Comparison of ENCODE assay signal across 1 cellular context in genomic region chr1:27830621-27831424, GRCh38.
A peak's percentile ranks its signal among the peaks of the same experiment; 100 is the strongest.
TF ChIP-seq lines count a peak whose summit lies in the region.

PPP1R8 (plus strand) TSS chr1:27830782; CDS start chr1:27830836, 54 bp downstream.

TF ChIP-seq in HEK293, 187 proteins besides CTCF, POLR2A, EP300 and RAD21 (continued from another document):
- no peak for TF ChIP-seq ZNF132 (tag by site-specific recombination; IDR thresholded peaks at IDR 0.05; ENCODE audit: borderline replicate concordance)
- TF ChIP-seq EGR2 (tag by site-specific recombination; IDR thresholded peaks at IDR 0.05; ENCODE audit: low read depth) = 0 out of 2 replicates have a peak, but pooled peaks have one; percentile 7
- TF ChIP-seq SALL2 (tag by site-specific recombination; IDR thresholded peaks at IDR 0.05; ENCODE audit: borderline replicate concordance) = no peak
- peak; percentile 49; the same call in 1 of the 2 replicates for TF ChIP-seq KLF9 (tag by site-specific recombination; IDR thresholded peaks at IDR 0.05; ENCODE audit: low read depth)
- TF ChIP-seq ZNF335 (tag by site-specific recombination; conservative IDR thresholded peaks at IDR 0.05) = peak; percentile 85
- peak; percentile 41; the same call in 1 of the 2 replicates for TF ChIP-seq KLF17 (tag by site-specific recombination; IDR thresholded peaks at IDR 0.05)
- peak; percentile 88 for TF ChIP-seq YY2 (tag by site-specific recombination; IDR thresholded peaks at IDR 0.05)
- TF ChIP-seq HOXD13 (CRISPR knock-in tag; IDR thresholded peaks at IDR 0.05; ENCODE audit: borderline replicate concordance) = no peak
- peak; percentile 55; the same call in 1 of the 2 replicates for TF ChIP-seq ZXDB (tag by site-specific recombination; IDR thresholded peaks at IDR 0.05)
- TF ChIP-seq INSM2 (tag by site-specific recombination; IDR thresholded peaks at IDR 0.05) = 0 out of 2 replicates have a peak, but pooled peaks have one; percentile 7
- peak; percentile 41; the same call in 1 of the 2 replicates for TF ChIP-seq PATZ1 (tag by site-specific recombination; IDR thresholded peaks at IDR 0.05)
- TF ChIP-seq MEIS1 (CRISPR knock-in tag; IDR thresholded peaks at IDR 0.05; ENCODE audit: borderline replicate concordance) = no peak
- TF ChIP-seq RBAK (tag by site-specific recombination; IDR thresholded peaks at IDR 0.05) = no peak
- 0 out of 2 replicates have a peak, but pooled peaks have one; percentile 38 for TF ChIP-seq ZFP69B (tag by site-specific recombination; IDR thresholded peaks at IDR 0.05)
- TF ChIP-seq SP2 (tag by site-specific recombination; IDR thresholded peaks at IDR 0.05) = peak; percentile 60
- TF ChIP-seq ZEB2 (tag by site-specific recombination; IDR thresholded peaks at IDR 0.05) = peak; percentile 56; the same call in 1 of the 2 replicates
- 0 out of 2 replicates have a peak, but pooled peaks have one; percentile 44 for TF ChIP-seq KLF8 (tag by site-specific recombination; IDR thresholded peaks at IDR 0.05)
- TF ChIP-seq ZIC2 (tag by site-specific recombination; IDR thresholded peaks at IDR 0.05) = peak; percentile 48; the same call in 1 of the 2 replicates
- TF ChIP-seq SP7 (tag by site-specific recombination; IDR thresholded peaks at IDR 0.05) = peak; percentile 50; the same call in 1 of the 2 replicates
- peak; percentile 85 for TF ChIP-seq ZNF449 (tag by site-specific recombination; IDR thresholded peaks at IDR 0.05)
- TF ChIP-seq ZNF501 (tag by site-specific recombination; IDR thresholded peaks at IDR 0.05) = peak; percentile 63; the same call in 1 of the 2 replicates
- TF ChIP-seq ZNF341 (tag by site-specific recombination; IDR thresholded peaks at IDR 0.05; ENCODE audit: low read depth) = peak; percentile 79
- TF ChIP-seq ZNF394 (tag by site-specific recombination; IDR thresholded peaks at IDR 0.05; ENCODE audit: borderline replicate concordance) = peak; percentile 61
- no peak for TF ChIP-seq ZNF37A (tag by site-specific recombination; IDR thresholded peaks at IDR 0.05)
- TF ChIP-seq ZNF24 (tag by site-specific recombination; IDR thresholded peaks at IDR 0.05) = peak; percentile 59; the same call in 1 of the 2 replicates
- no peak for TF ChIP-seq ZNF488 (tag by site-specific recombination; IDR thresholded peaks at IDR 0.05)
- no peak; the same call in 1 of the 2 replicates for TF ChIP-seq ZNF639 (tag by site-specific recombination; IDR thresholded peaks at IDR 0.05)
- TF ChIP-seq ZNF324 (tag by site-specific recombination; IDR thresholded peaks at IDR 0.05) = peak; percentile 43; the same call in 1 of the 2 replicates
- peak; percentile 94 for TF ChIP-seq YY1 (tag by site-specific recombination; IDR thresholded peaks at IDR 0.05)
- TF ChIP-seq ZNF26 (tag by site-specific recombination; IDR thresholded peaks at IDR 0.05) = no peak
- TF ChIP-seq ZFP37 (tag by site-specific recombination; IDR thresholded peaks at IDR 0.05) = 0 out of 2 replicates have a peak, but pooled peaks have one; percentile 69
- TF ChIP-seq KLF7 (tag by site-specific recombination; IDR thresholded peaks at IDR 0.05; ENCODE audit: borderline replicate concordance) = no peak
- TF ChIP-seq ZBTB6 (tag by site-specific recombination; IDR thresholded peaks at IDR 0.05) = no peak
- TF ChIP-seq ZSCAN23 (tag by site-specific recombination; IDR thresholded peaks at IDR 0.05) = 0 out of 2 replicates have a peak, but pooled peaks have one; percentile 11
- peak; percentile 12; the same call in 1 of the 2 replicates for TF ChIP-seq ZNF623 (tag by site-specific recombination; IDR thresholded peaks at IDR 0.05)
- no peak; the same call in 1 of the 2 replicates for TF ChIP-seq ZNF629 (tag by site-specific recombination; IDR thresholded peaks at IDR 0.05)
- no peak for TF ChIP-seq ZNF366 (tag by site-specific recombination; conservative IDR thresholded peaks at IDR 0.05)
- TF ChIP-seq ZBTB26 (tag by site-specific recombination; optimal IDR thresholded peaks at IDR 0.05) = peak; percentile 67
- no peak for TF ChIP-seq GLIS1 (tag by site-specific recombination; IDR thresholded peaks at IDR 0.05)
- TF ChIP-seq HOXC10 (CRISPR knock-in tag; IDR thresholded peaks at IDR 0.05) = peak; percentile 63; the same call in 1 of the 2 replicates
- peak; percentile 68 for TF ChIP-seq ZBTB8A (tag by site-specific recombination; IDR thresholded peaks at IDR 0.05)
- TF ChIP-seq ZBTB11 (tag by site-specific recombination; conservative IDR thresholded peaks at IDR 0.05; ENCODE audit: low read depth) = no peak
